11 cellular contexts compared by ENCODE assay signal in genomic region chr18:53458266-53458665, GRCh38.
"Had no signal": no experiment of that assay in that cellular context is flagged by ENCODE, and none has a peak within 500 bp of the region (broad histone marks: within the 10 kb centered on the region; RNA-seq: fewer than 3 reads in every experiment).

No MANE protein-coding gene starts in this region.

- H3K27me3 ChIP-seq: gastroesophageal sphincter, ovary, stomach had no signal

- H3K9me3 Mint-ChIP-seq: activated CD4-positive, alpha-beta T cell treated with anti-CD3 and anti-CD28 coated beads, Interleukin-2, amount 10 ng/mL, durations not matched to agents 7 days and 5 days; activated T-helper 1 cell treated with anti-CD3 and anti-CD28 coated beads, Interleukin-12 subunit alpha, Interleukin-12 subunit beta, Interleukin-2, Interleukin-4 antibody, amounts not matched to agents 30 ng/mL and 10 ng/mL and 1 ng/mL, durations not matched to agents 14 hours and 24 hours and 36 hours had no signal

- H3K36me3 Mint-ChIP-seq: activated naive CD8-positive, alpha-beta T cell treated with anti-CD3 and anti-CD28 coated beads for 36 hours had no signal

- H3K4me3 Mint-ChIP-seq: activated CD4-positive, alpha-beta T cell treated with anti-CD3 and anti-CD28 coated beads, Interleukin-2, amount 10 ng/mL, durations not matched to agents 7 days and 5 days; activated naive CD8-positive, alpha-beta T cell treated with anti-CD3 and anti-CD28 coated beads for 36 hours; activated T-helper 1 cell treated with anti-CD3 and anti-CD28 coated beads, Interleukin-12 subunit alpha, Interleukin-12 subunit beta, Interleukin-2, Interleukin-4 antibody, amounts not matched to agents 30 ng/mL and 10 ng/mL and 1 ng/mL, durations not matched to agents 14 hours and 24 hours and 36 hours; naive B cell had no signal

- H3K4me1 Mint-ChIP-seq: activated CD4-positive, alpha-beta T cell treated with anti-CD3 and anti-CD28 coated beads, Interleukin-2, amount 10 ng/mL, durations not matched to agents 7 days and 5 days; activated naive CD8-positive, alpha-beta T cell treated with anti-CD3 and anti-CD28 coated beads for 36 hours; naive B cell had no signal

- H3K4me3 ChIP-seq: gastroesophageal sphincter, ovary, stomach, thoracic aorta had no signal

- ATAC-seq: gastroesophageal sphincter, left colon had no signal

- H3K9me3 ChIP-seq: gastroesophageal sphincter, ovary, stomach, thoracic aorta had no signal

- H3K27ac Mint-ChIP-seq: activated CD4-positive, alpha-beta T cell treated with anti-CD3 and anti-CD28 coated beads, Interleukin-2, amount 10 ng/mL, durations not matched to agents 7 days and 5 days; activated naive CD8-positive, alpha-beta T cell treated with anti-CD3 and anti-CD28 coated beads for 36 hours; activated T-helper 1 cell treated with anti-CD3 and anti-CD28 coated beads, Interleukin-12 subunit alpha, Interleukin-12 subunit beta, Interleukin-2, Interleukin-4 antibody, amounts not matched to agents 30 ng/mL and 10 ng/mL and 1 ng/mL, durations not matched to agents 14 hours and 24 hours and 36 hours; naive B cell had no signal

- H3K27ac ChIP-seq: gastroesophageal sphincter, ovary, stomach, thoracic aorta had no signal

- DNase-seq: activated CD4-positive, alpha-beta T cell treated with anti-CD3 and anti-CD28 coated beads, Interleukin-2, amount 10 ng/mL, durations not matched to agents 7 days and 5 days; activated naive CD8-positive, alpha-beta T cell treated with anti-CD3 and anti-CD28 coated beads for 36 hours; left colon; naive B cell; stimulated activated CD4-positive, alpha-beta T cell treated with anti-CD3 and anti-CD28 coated beads, Interleukin-2, amount 100 ng/mL, for 24 hours; stomach; T-helper 9 cell had no signal

- H3K27me3 Mint-ChIP-seq: activated CD4-positive, alpha-beta T cell treated with anti-CD3 and anti-CD28 coated beads, Interleukin-2, amount 10 ng/mL, durations not matched to agents 7 days and 5 days; activated naive CD8-positive, alpha-beta T cell treated with anti-CD3 and anti-CD28 coated beads for 36 hours; naive B cell had no signal

- H3K36me3 ChIP-seq: gastroesophageal sphincter, ovary, stomach, thoracic aorta had no signal
